In the genomic region with DNA sequence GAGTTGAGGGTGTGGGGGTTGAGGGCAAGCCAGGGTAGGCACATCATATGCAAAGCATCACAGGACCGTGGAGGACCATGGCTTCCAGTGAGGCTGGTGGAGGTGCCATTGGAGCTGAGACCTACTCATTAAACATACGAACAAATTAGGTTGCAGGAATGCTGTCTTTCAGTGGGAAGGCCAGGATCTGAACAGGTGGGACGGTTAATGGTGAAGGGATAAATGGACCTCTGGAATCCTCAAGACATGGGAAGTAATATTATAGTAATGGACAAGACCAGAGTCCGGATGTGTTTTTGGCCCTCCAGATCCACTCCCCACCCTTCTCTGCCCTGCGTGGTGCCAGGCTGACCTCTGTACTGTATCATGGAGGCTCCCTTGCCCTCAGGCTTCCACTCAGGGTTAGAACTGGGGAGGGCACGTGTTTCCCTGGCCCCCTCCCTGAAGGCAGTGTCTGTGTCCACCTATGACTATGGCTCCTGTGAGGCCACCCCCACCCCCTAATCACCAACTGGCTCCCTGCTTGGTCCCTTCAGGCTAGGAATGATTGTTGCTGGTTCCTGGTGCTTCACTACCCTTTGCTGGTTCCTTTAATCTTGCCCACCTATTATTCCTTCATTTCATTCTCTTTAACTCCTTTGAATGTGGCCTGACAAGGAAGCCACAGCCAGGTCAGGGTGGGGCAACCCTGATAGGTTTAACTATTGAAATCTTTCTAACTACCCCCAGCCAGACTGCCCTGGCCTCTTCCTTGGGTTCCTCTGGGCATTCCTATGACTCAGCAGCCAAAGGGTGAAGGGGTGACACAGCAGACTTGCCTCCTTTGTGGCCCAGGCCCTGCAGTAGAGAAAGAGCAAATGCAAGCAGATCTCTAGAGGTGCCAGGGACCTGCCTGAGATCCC, we compare ENCODE assay signal across 22 cellular contexts. TPM values are rescaled to one million over a fixed set of nuclear protein-coding genes. Genes with fewer than 3 reads are reported as not detected.
A peak's percentile ranks its signal among the peaks of the same experiment; 100 is the strongest.
DNase-seq lines count a peak whose midpoint lies in the region; ATAC-seq, FAIRE-seq and TF ChIP-seq lines count a peak whose summit lies in the region.
"Had no signal": no experiment of that assay in that cellular context is flagged by ENCODE, and none has a peak within 500 bp of the region (broad histone marks: within the 10 kb centered on the region; RNA-seq: fewer than 3 reads in every experiment).

No MANE protein-coding gene starts in this region.

- H3K27ac ChIP-seq in RWPE2 (ENCODE audit: poor library complexity, severe bottlenecking) = no peak overlapping the region
- H3K27ac ChIP-seq: lower lobe of right lung, parathyroid adenoma, Peyer's patch, thoracic aorta, VCaP had no signal

- FAIRE-seq in H54 (lab: Jason Lieb, UNC) = no peak
- FAIRE-seq: frontal cortex, G401.6 had no signal

- DNase-seq in ACHN (peak; percentile 19), H54 (ENCODE audit: insufficient read length, low spot score) (peak; percentile 55), RWPE2 (ENCODE audit: low spot score) (no peak), foreskin fibroblast (peak; percentile 26 to 55), DMS153 treated with DMSO at 0.1 percent for 48 hours (lab: John Stamatoyannopoulos, UW; ENCODE audit: unreplicated experiment) (no peak), iPS-NIHi11 (ENCODE audit: low spot score) (no peak), posterior vena cava (ENCODE audit: low spot score) (no peak)
- DNase-seq: activated CD8-positive, alpha-beta memory T cell treated with anti-CD3 and anti-CD28 coated beads for 24 hours; activated gamma-delta T cell; lower lobe of right lung; naive thymus-derived CD4-positive, alpha-beta T cell; NCI-H1092; NCI-H2107; NCI-H774; Peyer's patch; stimulated activated CD4-positive, alpha-beta T cell treated with anti-CD3 and anti-CD28 coated beads, Interleukin-4, amount 100 ng/mL, for 24 hours had no signal

- ATAC-seq in RWPE2 (ENCODE audit: low read depth) (peak; percentile 59), GM19035 (IDR thresholded peaks at IDR 0.05; ENCODE audit: unreplicated experiment) (no peak)
- ATAC-seq: lower lobe of right lung; naive thymus-derived CD4-positive, alpha-beta T cell had no signal

- no peak for TF ChIP-seq POLR2A in H54 (IDR thresholded peaks at IDR 0.05; ENCODE audit: low read depth, low read length)

- intact Hi-C loops in posterior vena cava (cut with DNase I) = no loop called here

- H3K9me3 ChIP-seq in RWPE2 (ENCODE audit: severe bottlenecking) = no peaks in the 10 kb centered on the region
- H3K9me3 ChIP-seq: lower lobe of right lung, Peyer's patch, thoracic aorta had no signal

- H3K4me3 ChIP-seq in RWPE2 (ENCODE audit: severe bottlenecking) = no peak overlapping the region
- no peak overlapping the region for H3K4me3 ChIP-seq in foreskin fibroblast (ENCODE audit: low read depth in 1 of 2, low read length in 2 of 2)
- H3K4me3 ChIP-seq: lower lobe of right lung, Peyer's patch, thoracic aorta had no signal

- TF ChIP-seq CTCF in RWPE2 (IDR thresholded peaks at IDR 0.05; ENCODE audit: poor library complexity, severe bottlenecking) (no peak), foreskin fibroblast (IDR thresholded peaks at IDR 0.05; ENCODE audit: low read depth, low read length) (no peak)

- H3K36me3 ChIP-seq in RWPE2 (ENCODE audit: low read depth) = no peaks in the 10 kb centered on the region
- H3K36me3 ChIP-seq: lower lobe of right lung, Peyer's patch, thoracic aorta had no signal

- in situ Hi-C loops in ACHN (cut with HindIII; ENCODE audit: low pct_ligation_motif_present, low pct_unique_long_range_greater_than_20kb, low sequenced_read_pairs) = no loop called here

- H3K27me3 ChIP-seq in RWPE2 (ENCODE audit: insufficient read depth, poor library complexity, severe bottlenecking) = no peaks in the 10 kb centered on the region
- H3K27me3 ChIP-seq: Peyer's patch had no signal

- H3K4me1 ChIP-seq in RWPE2 (ENCODE audit: insufficient read depth, poor library complexity, severe bottlenecking) = no peaks in the 10 kb centered on the region
- H3K4me1 ChIP-seq: lower lobe of right lung, parathyroid adenoma, Peyer's patch had no signal

RNA-seq across cellular contexts. Expression of a gene that starts 10.7 kb away (rescaled TPM):
- not detected for total RNA-seq in posterior vena cava
- total RNA-seq: Peyer's patch, thoracic aorta had no signal

Comparison
In these comparisons a context has a peak if more than half of its experiments do, and no peak if none do; other contexts are left out.
1. DNase-seq: peak in ACHN (single experiment), H54 (single experiment) and foreskin fibroblast (2 of 2); none in RWPE2 (single experiment), DMS153 treated with DMSO at 0.1 percent for 48 hours (single experiment), iPS-NIHi11 (single experiment) and posterior vena cava (single experiment).